23 cellular contexts compared by ENCODE assay signal in the genomic region with DNA sequence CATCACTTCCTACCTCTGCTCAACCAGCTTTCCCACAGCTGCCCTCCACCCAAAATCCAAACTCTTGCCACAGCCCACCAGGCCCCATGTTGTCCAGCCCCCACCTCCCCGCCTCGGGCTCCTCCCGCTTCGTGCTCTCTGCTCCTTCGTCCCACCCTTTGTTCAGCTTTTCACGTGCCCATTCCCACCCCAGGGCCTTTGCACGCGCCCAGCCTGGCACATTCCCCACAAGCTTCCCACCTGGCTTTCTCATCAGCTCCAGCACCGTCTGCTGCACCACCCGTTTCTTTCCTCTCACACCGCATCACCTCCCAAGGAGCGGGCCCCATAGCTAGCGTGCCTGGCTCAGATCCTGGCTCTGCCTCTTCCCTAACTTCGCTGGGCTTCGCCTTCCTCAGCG. TPM values are rescaled to one million over a fixed set of nuclear protein-coding genes. Genes with fewer than 3 reads are reported as not detected.
"Had no signal": no experiment of that assay in that cellular context is flagged by ENCODE, and none has a peak within 500 bp of the region (broad histone marks: within the 10 kb centered on the region; RNA-seq: fewer than 3 reads in every experiment).

No MANE protein-coding gene starts in this region.

- H3K9me3 ChIP-seq: body of pancreas, gastrocnemius medialis, prostate gland, spleen had no signal

- H3K4me1 ChIP-seq: body of pancreas, gastrocnemius medialis had no signal

- H3K4me3 ChIP-seq: body of pancreas, cardiac muscle cell, gastrocnemius medialis, prostate gland had no signal

- H3K9me3 Mint-ChIP-seq: activated B cell treated with CpG ODN at 0.5 μM for 24 hours; activated T-cell treated with anti-CD3 and anti-CD28 coated beads, Interleukin-2, amount 50 U/mL, for 24 hours; activated T-helper 17 cell treated with anti-CD3 and anti-CD28 coated beads, Interleukin-2, amount 50 U/mL, for 72 hours; dendritic cell treated with granulocyte-macrophage colony-stimulating factor and Interleukin-4, amounts not matched to agents 40 ng/mL and 50 ng/mL, for 4 days; memory B cell; T-helper 1 cell treated with Interleukin-12 subunit alpha and Interleukin-12 subunit beta and Interleukin-4 antibody, amounts not matched to agents 30 μg/mL and 1 μg/mL, for 36 hours had no signal

- H3K27me3 ChIP-seq: body of pancreas, cardiac muscle cell, spleen had no signal

- H3K27me3 Mint-ChIP-seq: activated T-helper 17 cell treated with anti-CD3 and anti-CD28 coated beads, Interleukin-2, amount 50 U/mL, for 72 hours had no signal

- H3K4me1 Mint-ChIP-seq: activated CD4-positive, alpha-beta T cell treated with anti-CD3 and anti-CD28 coated beads for 36 hours; activated T-helper 17 cell treated with anti-CD3 and anti-CD28 coated beads, Interleukin-2, amount 50 U/mL, for 72 hours; memory B cell had no signal

- H3K27ac Mint-ChIP-seq: activated B cell treated with CpG ODN at 0.5 μM for 24 hours; activated CD4-positive, alpha-beta T cell treated with anti-CD3 and anti-CD28 coated beads for 36 hours; activated T-cell treated with anti-CD3 and anti-CD28 coated beads, Interleukin-2, amount 50 U/mL, for 24 hours; activated T-helper 17 cell treated with anti-CD3 and anti-CD28 coated beads, Interleukin-2, amount 50 U/mL, for 72 hours; dendritic cell treated with granulocyte-macrophage colony-stimulating factor and Interleukin-4, amounts not matched to agents 40 ng/mL and 50 ng/mL, for 4 days; memory B cell had no signal

- DNase-seq: activated B cell treated with CpG ODN at 0.5 μM for 24 hours; activated CD4-positive, alpha-beta T cell treated with anti-CD3 and anti-CD28 coated beads for 36 hours; activated CD4-positive, alpha-beta T cell treated with anti-CD3 and anti-CD28 coated beads, Interleukin-2, amount 50 U/mL, for 4 hours; activated CD8-positive, alpha-beta memory T cell treated with anti-CD3 and anti-CD28 coated beads for 24 hours; activated CD8-positive, alpha-beta memory T cell treated with anti-CD3 and anti-CD28 coated beads, Interleukin-2, amount 50 U/mL, for 4 hours; activated T-cell treated with anti-CD3 and anti-CD28 coated beads, Interleukin-2, amount 50 U/mL, for 24 hours; anterior cingulate cortex; body of pancreas; effector CD4-positive, alpha-beta T cell; gastrocnemius medialis; head of caudate nucleus; hypothalamus; spleen; stimulated activated CD4-positive, alpha-beta T cell treated with anti-CD3 and anti-CD28 coated beads, Interleukin-4, amount 100 ng/mL, for 1 hour; stimulated activated naive CD8-positive, alpha-beta T cell treated with anti-CD3 and anti-CD28 coated beads, Interleukin-15, Interleukin-2, amounts not matched to agents 100 U/mL and 50 U/mL, for 24 hours; T1000 had no signal

- H3K27ac ChIP-seq: body of pancreas, cardiac muscle cell, gastrocnemius medialis had no signal

- H3K36me3 Mint-ChIP-seq: memory B cell had no signal

- ATAC-seq: activated CD4-positive, alpha-beta T cell treated with anti-CD3 and anti-CD28 coated beads for 36 hours; activated T-helper 17 cell treated with anti-CD3 and anti-CD28 coated beads, Interleukin-2, amount 50 U/mL, for 72 hours; body of pancreas; gastrocnemius medialis; stimulated activated naive CD8-positive, alpha-beta T cell treated with anti-CD3 and anti-CD28 coated beads, Interleukin-15, Interleukin-2, amounts not matched to agents 100 U/mL and 50 U/mL, for 24 hours had no signal

- H3K36me3 ChIP-seq: cardiac muscle cell, gastrocnemius medialis, prostate gland, spleen had no signal

- H3K4me3 Mint-ChIP-seq: activated B cell treated with CpG ODN at 0.5 μM for 24 hours; activated CD4-positive, alpha-beta T cell treated with anti-CD3 and anti-CD28 coated beads for 36 hours; activated T-cell treated with anti-CD3 and anti-CD28 coated beads, Interleukin-2, amount 50 U/mL, for 24 hours; activated T-helper 17 cell treated with anti-CD3 and anti-CD28 coated beads, Interleukin-2, amount 50 U/mL, for 72 hours; dendritic cell treated with granulocyte-macrophage colony-stimulating factor and Interleukin-4, amounts not matched to agents 40 ng/mL and 50 ng/mL, for 4 days; memory B cell; T-helper 1 cell treated with Interleukin-12 subunit alpha and Interleukin-12 subunit beta and Interleukin-4 antibody, amounts not matched to agents 30 μg/mL and 1 μg/mL, for 36 hours had no signal

RNA-seq across cellular contexts. Expression of a gene that starts 54.8 kb away (rescaled TPM):
- total RNA-seq: activated B cell treated with CpG ODN at 0.5 μM for 24 hours; activated CD4-positive, alpha-beta T cell treated with anti-CD3 and anti-CD28 coated beads for 36 hours; activated T-helper 17 cell treated with anti-CD3 and anti-CD28 coated beads, Interleukin-2, amount 50 U/mL, for 72 hours; myocyte had no signal
